ENCODE assay signal across 12 cellular contexts in the genomic region with DNA sequence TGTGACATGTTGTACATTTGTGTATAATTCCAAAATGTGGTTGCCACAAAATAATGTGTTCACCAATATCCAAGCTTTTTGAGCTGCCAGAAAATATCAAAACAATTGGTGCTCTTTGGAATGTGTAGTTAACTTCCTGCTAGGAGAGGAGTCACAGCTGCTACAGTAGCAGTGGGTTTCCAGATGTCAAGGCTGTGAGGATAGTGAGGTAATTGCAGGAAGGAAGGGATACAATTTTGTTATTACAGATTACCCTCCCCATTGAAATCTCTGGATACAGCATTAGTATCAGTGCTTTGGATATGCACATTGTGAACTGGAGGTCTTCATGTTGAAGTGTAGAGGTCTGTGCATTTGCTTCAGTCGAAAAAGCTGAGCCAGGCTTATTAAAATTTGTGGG.
DNase-seq lines count a peak whose midpoint lies in the region; ATAC-seq and TF ChIP-seq lines count a peak whose summit lies in the region.
"Had no signal": no experiment of that assay in that cellular context is flagged by ENCODE, and none has a peak within 500 bp of the region (broad histone marks: within the 10 kb centered on the region; RNA-seq: fewer than 3 reads in every experiment).

No MANE protein-coding gene starts in this region.

- H3K18ac ChIP-seq in IMR-90 (ENCODE audit: low read depth, low read length), result no peak overlapping the region

- no peaks in the 10 kb centered on the region for H3K9me3 ChIP-seq in IMR-90 (ENCODE audit: control insufficient read depth, insufficient read depth, low read length)
- no peaks in the 10 kb centered on the region for H3K9me3 ChIP-seq in left lung

- no peak overlapping the region for H2AFZ ChIP-seq in IMR-90 (replicated peaks; ENCODE audit: low read length, poor library complexity)
- H2AFZ ChIP-seq: parathyroid adenoma had no signal

- H3K36me3 ChIP-seq in IMR-90 (ENCODE audit: control insufficient read depth, insufficient read depth, low read length) (0 out of 2 replicates have a peak, but pooled peaks cover 1% of the 10 kb centered on the region), left lung (peaks cover 0 to 5% of the 10 kb centered on the region in 2 donors)

- no peak overlapping the region for H2AK9ac ChIP-seq in IMR-90 (replicated peaks; ENCODE audit: low read depth, low read length, poor library complexity)

- H4K91ac ChIP-seq in IMR-90 (ENCODE audit: insufficient read depth, low read depth, low read length), result no peak overlapping the region

- H3K9me1 ChIP-seq in IMR-90 (ENCODE audit: insufficient read depth, low read length), result no peaks in the 10 kb centered on the region; the same call in 1 of the 2 replicates

- in situ Hi-C loops in IMR-90 (cut with MboI; ENCODE audit: low sequenced_read_pairs) (no loop called here), astrocyte of the spinal cord (cut with HindIII; ENCODE audit: low sequenced_read_pairs) (no loop called here)

- no peak overlapping the region for H3K14ac ChIP-seq in IMR-90 (replicated peaks; ENCODE audit: low read depth, low read length)

- H3K79me1 ChIP-seq in IMR-90 (ENCODE audit: low read depth in 1 of 2, low read length in 2 of 2), result peaks cover 13 to 34% of the 10 kb centered on the region in 2 experiments

- H4K8ac ChIP-seq in IMR-90 (ENCODE audit: low read depth in 2 of 2, low read length in 2 of 2), result no peak overlapping the region

- H3K27me3 ChIP-seq in IMR-90 (ENCODE audit: control insufficient read depth, insufficient read depth, low read length) (no peaks in the 10 kb centered on the region), left lung (no peaks in the 10 kb centered on the region)

- H2BK5ac ChIP-seq in IMR-90 (ENCODE audit: low read depth, low read length, poor library complexity, severe bottlenecking), result peak overlapping the region; percentile 42

- CTCF ChIA-PET in IMR-90 (lab: Yijun Ruan, JAX), result no interaction called here

- no CpG with 5 or more reads among the region's 1 CpG for WGBS in IMR-90 (ENCODE audit: extremely low coverage in 2 of 2, insufficient read length in 1 of 2), 2 experiments

- no peak overlapping the region for H3K23ac ChIP-seq in IMR-90 (ENCODE audit: low read depth, low read length)

- peak overlapping the region; percentile 9; the same call in 1 of the 2 replicates for H3K27ac ChIP-seq in IMR-90 (ENCODE audit: insufficient read depth, low read length)
- no peak overlapping the region for H3K27ac ChIP-seq in left lung
- H3K27ac ChIP-seq: parathyroid adenoma had no signal

- H3K4ac ChIP-seq in IMR-90 (ENCODE audit: low read depth, low read length), result no peak overlapping the region

- TF ChIP-seq POLR2A in IMR-90 (IDR thresholded peaks at IDR 0.05; ENCODE audit: low read depth, low read length), result no peak

- intact Hi-C loops in IMR-90 (cut with micrococcal nuclease) (no loop called here), left lung (cut with DNase I) (no loop called here)

- H2BK120ac ChIP-seq in IMR-90 (ENCODE audit: low read depth, low read length), result 0 out of 2 replicates have a peak overlapping the region, but pooled peaks have one; percentile 15

- dilution Hi-C loops in IMR-90 (cut with HindIII; ENCODE audit: low sequenced_read_pairs, unreplicated experiment), result no loop called here

- H3K9ac ChIP-seq in IMR-90 (ENCODE audit: low read depth, low read length), result no peak overlapping the region
- H3K9ac ChIP-seq: parathyroid adenoma had no signal

- H3K4me2 ChIP-seq in IMR-90 (ENCODE audit: low read depth, low read length), result no peak overlapping the region; the same call in 1 of the 2 replicates

- no TSS peak for BruUV-seq in IMR-90 (replicated peaks; lab: Mats Ljungman, UMichigan)

- H4K20me1 ChIP-seq in IMR-90 (ENCODE audit: insufficient read depth, low read length), result peaks cover 8% of the 10 kb centered on the region; the same call in 1 of the 2 replicates

- TF ChIP-seq RAD21 in IMR-90 (IDR thresholded peaks at IDR 0.05; ENCODE audit: low read length), result no peak

- H3K4me3 ChIP-seq in IMR-90 (ENCODE audit: insufficient read depth, low read depth, low read length) (no peak overlapping the region), astrocyte of the spinal cord (ENCODE audit: low read depth, low read length) (no peak overlapping the region), left lung (no peak overlapping the region)

- no peak overlapping the region for H3K56ac ChIP-seq in IMR-90 (ENCODE audit: extremely low read depth, insufficient read depth, low read length)

- H4K5ac ChIP-seq in IMR-90 (ENCODE audit: low read depth, low read length), result no peak overlapping the region

- POLR2A ChIA-PET in IMR-90 (lab: Charles Lee; ENCODE audit: unreplicated experiment), result no interaction called here

- ATAC-seq in IMR-90 (ENCODE audit: low read depth) (peak; percentile 65), left lung (peak; percentile 35), HG03175 (IDR thresholded peaks at IDR 0.05; ENCODE audit: unreplicated experiment) (no peak), HG02885 (IDR thresholded peaks at IDR 0.05; ENCODE audit: poor library complexity, unreplicated experiment) (no peak)
- ATAC-seq: left colon had no signal

- TF ChIP-seq CTCF in IMR-90 (conservative IDR thresholded peaks at IDR 0.05; ENCODE audit: low read depth, low read length) (no peak), astrocyte of the spinal cord (IDR thresholded peaks at IDR 0.05; ENCODE audit: low read depth, low read length) (no peak), left lung (IDR thresholded peaks at IDR 0.05) (no peak)

- no peak overlapping the region for H2BK20ac ChIP-seq in IMR-90 (ENCODE audit: low read depth, low read length)

- H3K4me1 ChIP-seq in IMR-90 (ENCODE audit: control insufficient read depth, insufficient read depth, low read length) (peaks cover 9% of the 10 kb centered on the region; the same call in 1 of the 2 replicates), left lung (peaks cover 11 to 27% of the 10 kb centered on the region in 2 donors)
- H3K4me1 ChIP-seq: parathyroid adenoma had no signal

- H2AK5ac ChIP-seq in IMR-90 (ENCODE audit: low read depth, low read length), result no peak overlapping the region

- peak; percentile 18 for DNase-seq in DMS153 treated with DMSO at 0.1 percent for 48 hours (lab: John Stamatoyannopoulos, UW; ENCODE audit: unreplicated experiment)
- DNase-seq in IMR-90, result peak; percentile 81
- DNase-seq in astrocyte of the spinal cord (ENCODE audit: low read depth, low spot score), result peak; percentile 63
- DNase-seq in left lung, result no peak
- DNase-seq in nucleus accumbens (lab: John Stamatoyannopoulos, UW), result no peak
- DNase-seq in stimulated activated CD4-positive, alpha-beta T cell treated with anti-CD3 and anti-CD28 coated beads, Interleukin-2, amount 100 ng/mL, for 24 hours, result no peak
- DNase-seq: activated CD8-positive, alpha-beta memory T cell treated with anti-CD3 and anti-CD28 coated beads, Interleukin-2, amount 50 U/mL, for 4 hours; erythroblast; left colon had no signal

- no peak overlapping the region for H2BK15ac ChIP-seq in IMR-90 (ENCODE audit: low read depth, low read length)

TF ChIP-seq in IMR-90, 13 proteins besides CTCF, POLR2A, EP300 and RAD21:
- TF ChIP-seq CHD1 (IDR thresholded peaks at IDR 0.05; ENCODE audit: low read depth, low read length), result no peak
- TF ChIP-seq CEBPB (IDR thresholded peaks at IDR 0.05; ENCODE audit: low read depth, low read length), result no peak
- TF ChIP-seq MAFK (IDR thresholded peaks at IDR 0.05; ENCODE audit: low read depth, low read length), result no peak
- no peak for TF ChIP-seq NFE2L2 (IDR thresholded peaks at IDR 0.05; ENCODE audit: low read depth, low read length)
- no peak for TF ChIP-seq BHLHE40 (IDR thresholded peaks at IDR 0.05; ENCODE audit: low read depth, low read length)
- TF ChIP-seq RCOR1 (IDR thresholded peaks at IDR 0.05; ENCODE audit: insufficient replicate concordance, low read length), result no peak
- no peak for TF ChIP-seq FOS (IDR thresholded peaks at IDR 0.05; ENCODE audit: low read depth, low read length)
- TF ChIP-seq MXI1 (IDR thresholded peaks at IDR 0.05; ENCODE audit: borderline replicate concordance, low read depth, low read length), result no peak
- TF ChIP-seq, protein P1, sequence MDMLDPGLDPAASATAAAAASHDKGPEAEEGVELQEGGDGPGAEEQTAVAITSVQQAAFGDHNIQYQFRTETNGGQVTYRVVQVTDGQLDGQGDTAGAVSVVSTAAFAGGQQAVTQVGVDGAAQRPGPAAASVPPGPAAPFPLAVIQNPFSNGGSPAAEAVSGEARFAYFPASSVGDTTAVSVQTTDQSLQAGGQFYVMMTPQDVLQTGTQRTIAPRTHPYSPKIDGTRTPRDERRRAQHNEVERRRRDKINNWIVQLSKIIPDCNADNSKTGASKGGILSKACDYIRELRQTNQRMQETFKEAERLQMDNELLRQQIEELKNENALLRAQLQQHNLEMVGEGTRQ (IDR thresholded peaks at IDR 0.05; ENCODE audit: low read depth, low read length), result no peak
- no peak for TF ChIP-seq RFX5 (IDR thresholded peaks at IDR 0.05; ENCODE audit: low read depth, low read length)

Comparison
In these comparisons a context has a peak if more than half of its experiments do, and no peak if none do; other contexts are left out.
1. DNase-seq: peak in DMS153 treated with DMSO at 0.1 percent for 48 hours (single experiment), IMR-90 (single experiment) and astrocyte of the spinal cord (single experiment); none in left lung (0 of 2), nucleus accumbens (0 of 56) and stimulated activated CD4-positive, alpha-beta T cell treated with anti-CD3 and anti-CD28 coated beads, Interleukin-2, amount 100 ng/mL, for 24 hours (0 of 2).
2. ATAC-seq: peak in IMR-90 (single experiment) and left lung (single experiment); none in HG03175 (single experiment) and HG02885 (single experiment).